ENCODE assay signal across 8 cellular contexts in genomic region chr17:27236710-27237315, GRCh38. TPM values are rescaled to one million over a fixed set of nuclear protein-coding genes. Genes with fewer than 3 reads are reported as not detected.
DNase-seq lines count a peak whose midpoint lies in the region; ATAC-seq and TF ChIP-seq lines count a peak whose summit lies in the region.

No MANE protein-coding gene starts in this region.

- no peak overlapping the region for H3K27ac ChIP-seq in body of pancreas

- no peaks in the 10 kb centered on the region for H3K36me3 ChIP-seq in body of pancreas (replicated peaks in 1 of 2; ENCODE audit: insufficient read depth in 1 of 2, low read depth in 2 of 2)

- peaks cover 12% of the 10 kb centered on the region for H3K4me1 ChIP-seq in body of pancreas

- H3K27me3 ChIP-seq in body of pancreas: no peaks in the 10 kb centered on the region

- intact Hi-C loops in body of pancreas (cut with DNase I): loop anchor here (10.0 kb wide), 1 partner anchor 368 kb away; no protein-coding TSS in a partner anchor

- no peaks in the 10 kb centered on the region for H3K9me3 ChIP-seq in body of pancreas

- DNase-seq in NCI-H510A treated with DMSO at 0.1 percent for 48 hours (lab: John Stamatoyannopoulos, UW): peak; percentile 69
- DNase-seq in NCI-H510A (lab: John Stamatoyannopoulos, UW): no peak
- DNase-seq in NCI-H2081 treated with DMSO at 0.1 percent for 48 hours (lab: John Stamatoyannopoulos, UW): peak; percentile 26
- peak; percentile 48 for DNase-seq in UCSD-AML1 (lab: John Stamatoyannopoulos, UW; ENCODE audit: unreplicated experiment)
- DNase-seq in body of pancreas: peak; percentile 84 to 91 (median 88)
- DNase-seq in inferior parietal cortex (ENCODE audit: extremely low spot score): peak; percentile 96
- DNase-seq in stimulated activated CD4-positive, alpha-beta T cell treated with anti-CD3 and anti-CD28 coated beads, Interleukin-1b, Interleukin-23, amount 100 ng/mL, for 1 hour (ENCODE audit: low read depth in 2 of 2): peak; percentile 54 to 58

- 54 to 59% methylated on average over 3 of the region's 3 CpGs for WGBS in body of pancreas, 2 donors

- H3K4me3 ChIP-seq in body of pancreas: no peak overlapping the region

- TF ChIP-seq POLR2A in body of pancreas (IDR thresholded peaks at IDR 0.05): no peak

- ATAC-seq in body of pancreas: peak; percentile 89
- no peak for ATAC-seq in GM18498 (IDR thresholded peaks at IDR 0.05; ENCODE audit: unreplicated experiment)

- peak; percentile 72 to 97 (median 91) for TF ChIP-seq CTCF in body of pancreas (IDR thresholded peaks at IDR 0.05)

RNA-seq across cellular contexts. Expression of gene WSB1, which starts 57.1 kb away (rescaled TPM):
- 100 to 1,000 TPM; 106 to 147 TPM for total RNA-seq in body of pancreas
